Comparison of ENCODE assay signal across 8 cellular contexts in genomic region chr14:59126714-59127436, GRCh38.
A peak's percentile ranks its signal among the peaks of the same experiment; 100 is the strongest.
DNase-seq lines count a peak whose midpoint lies in the region; ATAC-seq and TF ChIP-seq lines count a peak whose summit lies in the region.

No MANE protein-coding gene starts in this region.

- intact Hi-C loops in posterior vena cava (cut with DNase I): loop anchor here (2.0 to 5.0 kb wide), 2 partner anchors 318 to 320 kb away; no protein-coding TSS in a partner anchor

- H3K4me3 Mint-ChIP-seq in WTC11: no peak overlapping the region

- H3K27me3 ChIP-seq in neutrophil: no peaks in the 10 kb centered on the region

- H3K27ac ChIP-seq in 22Rv1: no peak overlapping the region
- H3K27ac ChIP-seq in neutrophil: no peak overlapping the region

- ATAC-seq in HG02678 (IDR thresholded peaks at IDR 0.05; ENCODE audit: unreplicated experiment) (peak; percentile 61), WTC11 (peak; percentile 90)

- no peak overlapping the region for H3K27ac Mint-ChIP-seq in WTC11

- no peaks in the 10 kb centered on the region for H3K4me1 Mint-ChIP-seq in WTC11

- H3K4me1 ChIP-seq in neutrophil (ENCODE audit: control insufficient read depth in 1 of 2, insufficient read depth in 1 of 2, low read depth in 1 of 2, low read length in 1 of 2): no peaks in the 10 kb centered on the region

- no peaks in the 10 kb centered on the region for H3K36me3 ChIP-seq in neutrophil

- H3K4me3 ChIP-seq in fibroblast of villous mesenchyme (ENCODE audit: low read depth, low read length) (no peak overlapping the region), neutrophil (ENCODE audit: low read depth in 1 of 2, low read length in 1 of 2) (no peak overlapping the region)

- no peaks in the 10 kb centered on the region for H3K27me3 Mint-ChIP-seq in WTC11 (ENCODE audit: low read depth)

- DNase-seq in EH (ENCODE audit: low read depth) (peak; percentile 71), NCI-H2171 (lab: John Stamatoyannopoulos, UW) (peak; percentile 46), WTC11 (ENCODE audit: low spot score) (no peak), fibroblast of villous mesenchyme (ENCODE audit: low read depth) (peak; percentile 67), posterior vena cava (ENCODE audit: low spot score) (no peak)

- H3K9me3 Mint-ChIP-seq in WTC11: no peaks in the 10 kb centered on the region

- POLR2A ChIA-PET in WTC11 (lab: Charles Lee): interaction anchor here (0.7 kb wide), 1 partner anchor 451 kb away, joined by 3 read pairs; no protein-coding TSS in a partner anchor

- H3K36me3 Mint-ChIP-seq in WTC11: no peaks in the 10 kb centered on the region

- H3K9me3 ChIP-seq in neutrophil: no peaks in the 10 kb centered on the region

- CTCF ChIA-PET in WTC11 (lab: Charles Lee): interaction anchor here (1.4 kb wide), 2 partner anchors 317 to 381 kb away, joined by 4 to 10 read pairs; no protein-coding TSS in a partner anchor

- TF ChIP-seq CTCF in 22Rv1 (IDR thresholded peaks at IDR 0.05) (peak; percentile 80), WTC11 (IDR thresholded peaks at IDR 0.05) (peak; percentile 33; the same call in 1 of the 2 replicates), fibroblast of villous mesenchyme (IDR thresholded peaks at IDR 0.05; ENCODE audit: insufficient read depth, low read depth, low read length) (peak; percentile 69), neutrophil (IDR thresholded peaks at IDR 0.05) (peak; percentile 43)

TF ChIP-seq in WTC11, 78 proteins besides CTCF, POLR2A, EP300 and RAD21:
- TF ChIP-seq GRHL2 (CRISPR knock-in tag; IDR thresholded peaks at IDR 0.05; ENCODE audit: insufficient replicate concordance, severe bottlenecking) (no peak), STAT6 (CRISPR knock-in tag; conservative IDR thresholded peaks at IDR 0.05; ENCODE audit: low read depth) (no peak), NFATC4 (CRISPR knock-in tag; IDR thresholded peaks at IDR 0.05) (no peak), SMAD3 (CRISPR knock-in tag; IDR thresholded peaks at IDR 0.05; ENCODE audit: borderline replicate concordance) (no peak)

Comparison
In these comparisons a context has a peak if more than half of its experiments do, and no peak if none do; other contexts are left out.
1. DNase-seq: peak in EH (single experiment), NCI-H2171 (single experiment) and fibroblast of villous mesenchyme (single experiment); none in WTC11 (single experiment) and posterior vena cava (single experiment).
2. Peak in every context shown above with its lines, with median percentiles within 50 percentile points of each other: CTCF ChIP-seq.